ENCODE assay signal across 1 cellular context in the genomic region with DNA sequence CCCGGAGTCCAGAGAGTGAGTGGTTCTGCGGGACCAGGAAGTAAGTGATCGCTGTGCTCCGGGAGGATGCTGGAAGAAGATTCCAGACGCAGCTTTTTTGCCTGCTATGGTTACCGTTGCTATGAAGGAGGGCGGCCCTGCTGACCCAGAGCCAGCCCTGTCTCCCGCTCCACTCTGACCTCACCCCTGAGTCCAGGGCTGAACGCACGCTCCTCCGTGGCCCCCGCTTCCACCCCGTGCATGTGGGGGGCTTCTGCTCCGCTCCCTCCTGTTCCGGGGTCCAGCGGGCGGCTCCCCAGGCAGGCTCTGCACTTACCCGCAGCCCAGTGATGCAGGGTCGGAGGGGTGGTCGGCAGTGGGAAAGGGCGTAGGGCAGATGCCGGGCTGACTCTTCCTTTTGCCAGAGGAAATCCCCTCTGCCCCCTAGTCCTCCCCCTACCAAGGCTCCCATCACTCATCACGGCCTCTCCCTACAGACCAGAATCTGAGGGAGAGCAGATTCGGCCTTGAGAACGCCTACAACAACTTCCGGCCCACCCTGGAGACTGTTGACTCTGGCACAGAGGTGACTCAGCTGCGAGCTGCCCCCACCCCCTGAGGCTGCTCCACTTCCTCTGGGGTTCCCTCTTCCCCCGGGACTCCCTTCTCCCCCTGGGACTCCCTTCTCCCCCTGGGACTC.
TF ChIP-seq lines count a peak whose summit lies in the region.

No MANE protein-coding gene starts in this region.

TF ChIP-seq in HEK293, 187 proteins besides CTCF, POLR2A, EP300 and RAD21 (continued from another document and continues in another):
- TF ChIP-seq ZNF132 (tag by site-specific recombination; IDR thresholded peaks at IDR 0.05; ENCODE audit: borderline replicate concordance) (no peak), ZNF639 (tag by site-specific recombination; IDR thresholded peaks at IDR 0.05) (no peak), ZNF112 (tag by site-specific recombination; IDR thresholded peaks at IDR 0.05) (no peak), IKZF3 (tag by site-specific recombination; IDR thresholded peaks at IDR 0.05) (no peak), ZNF549 (tag by site-specific recombination; IDR thresholded peaks at IDR 0.05) (no peak), SALL2 (tag by site-specific recombination; IDR thresholded peaks at IDR 0.05; ENCODE audit: borderline replicate concordance) (no peak), SP7 (tag by site-specific recombination; IDR thresholded peaks at IDR 0.05) (no peak), ZFP3 (tag by site-specific recombination; IDR thresholded peaks at IDR 0.05; ENCODE audit: low read depth) (no peak), AEBP2 (tag by site-specific recombination; IDR thresholded peaks at IDR 0.05; ENCODE audit: borderline replicate concordance) (no peak), ZNF24 (tag by site-specific recombination; IDR thresholded peaks at IDR 0.05) (no peak), ZNF280D (tag by site-specific recombination; IDR thresholded peaks at IDR 0.05) (no peak), ZBTB7A (tag by site-specific recombination; IDR thresholded peaks at IDR 0.05; ENCODE audit: low read depth) (no peak), ZNF341 (tag by site-specific recombination; IDR thresholded peaks at IDR 0.05; ENCODE audit: low read depth) (no peak), ZNF157 (tag by site-specific recombination; IDR thresholded peaks at IDR 0.05) (no peak), ZSCAN18 (tag by site-specific recombination; IDR thresholded peaks at IDR 0.05) (no peak), ZNF621 (tag by site-specific recombination; IDR thresholded peaks at IDR 0.05) (no peak), TCF7L2 (IDR thresholded peaks at IDR 0.05; ENCODE audit: borderline replicate concordance, low read depth, low read length) (no peak), ZNF473 (tag by site-specific recombination; IDR thresholded peaks at IDR 0.05) (no peak), ZNF560 (tag by site-specific recombination; IDR thresholded peaks at IDR 0.05; ENCODE audit: borderline replicate concordance) (no peak), ZNF324 (tag by site-specific recombination; IDR thresholded peaks at IDR 0.05) (no peak), ZNF571 (tag by site-specific recombination; IDR thresholded peaks at IDR 0.05) (no peak), KLF10 (tag by site-specific recombination; IDR thresholded peaks at IDR 0.05) (no peak), ZBTB21 (tag by site-specific recombination; IDR thresholded peaks at IDR 0.05) (no peak), ZNF660 (tag by site-specific recombination; IDR thresholded peaks at IDR 0.05) (no peak), ZFP37 (tag by site-specific recombination; IDR thresholded peaks at IDR 0.05) (no peak), ZNF530 (tag by site-specific recombination; IDR thresholded peaks at IDR 0.05; ENCODE audit: low read depth) (no peak), ZNF133 (tag by site-specific recombination; IDR thresholded peaks at IDR 0.05) (no peak), ZNF302 (tag by site-specific recombination; IDR thresholded peaks at IDR 0.05; ENCODE audit: low read depth) (no peak), ZNF174 (tag by site-specific recombination; IDR thresholded peaks at IDR 0.05) (no peak), ZNF48 (tag by site-specific recombination; IDR thresholded peaks at IDR 0.05) (no peak), ZNF138 (tag by site-specific recombination; IDR thresholded peaks at IDR 0.05; ENCODE audit: borderline replicate concordance) (no peak), ZNF707 (tag by site-specific recombination; IDR thresholded peaks at IDR 0.05) (no peak), GLIS2 (tag by site-specific recombination; IDR thresholded peaks at IDR 0.05) (peak; percentile 65)
- TF ChIP-seq, protein P1, sequence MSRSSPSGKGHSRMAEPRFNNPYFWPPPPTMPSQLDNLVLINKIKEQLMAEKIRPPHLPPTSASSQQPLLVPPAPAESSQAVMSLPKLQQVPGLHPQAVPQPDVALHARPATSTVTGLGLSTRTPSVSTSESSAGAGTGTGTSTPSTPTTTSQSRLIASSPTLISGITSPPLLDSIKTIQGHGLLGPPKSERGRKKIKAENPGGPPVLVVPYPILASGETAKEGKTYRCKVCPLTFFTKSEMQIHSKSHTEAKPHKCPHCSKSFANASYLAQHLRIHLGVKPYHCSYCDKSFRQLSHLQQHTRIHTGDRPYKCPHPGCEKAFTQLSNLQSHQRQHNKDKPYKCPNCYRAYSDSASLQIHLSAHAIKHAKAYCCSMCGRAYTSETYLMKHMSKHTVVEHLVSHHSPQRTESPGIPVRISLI (tag by site-specific recombination; IDR thresholded peaks at IDR 0.05) = no peak
- TF ChIP-seq, protein P2, sequence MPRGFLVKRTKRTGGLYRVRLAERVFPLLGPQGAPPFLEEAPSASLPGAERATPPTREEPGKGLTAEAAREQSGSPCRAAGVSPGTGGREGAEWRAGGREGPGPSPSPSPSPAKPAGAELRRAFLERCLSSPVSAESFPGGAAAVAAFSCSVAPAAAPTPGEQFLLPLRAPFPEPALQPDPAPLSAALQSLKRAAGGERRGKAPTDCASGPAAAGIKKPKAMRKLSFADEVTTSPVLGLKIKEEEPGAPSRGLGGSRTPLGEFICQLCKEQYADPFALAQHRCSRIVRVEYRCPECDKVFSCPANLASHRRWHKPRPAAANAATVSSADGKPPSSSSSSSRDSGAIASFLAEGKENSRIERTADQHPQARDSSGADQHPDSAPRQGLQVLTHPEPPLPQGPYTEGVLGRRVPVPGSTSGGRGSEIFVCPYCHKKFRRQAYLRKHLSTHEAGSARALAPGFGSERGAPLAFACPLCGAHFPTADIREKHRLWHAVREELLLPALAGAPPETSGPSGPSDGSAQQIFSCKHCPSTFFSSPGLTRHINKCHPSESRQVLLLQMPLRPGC (tag by site-specific recombination; IDR thresholded peaks at IDR 0.05) = no peak
- TF ChIP-seq, protein P3, sequence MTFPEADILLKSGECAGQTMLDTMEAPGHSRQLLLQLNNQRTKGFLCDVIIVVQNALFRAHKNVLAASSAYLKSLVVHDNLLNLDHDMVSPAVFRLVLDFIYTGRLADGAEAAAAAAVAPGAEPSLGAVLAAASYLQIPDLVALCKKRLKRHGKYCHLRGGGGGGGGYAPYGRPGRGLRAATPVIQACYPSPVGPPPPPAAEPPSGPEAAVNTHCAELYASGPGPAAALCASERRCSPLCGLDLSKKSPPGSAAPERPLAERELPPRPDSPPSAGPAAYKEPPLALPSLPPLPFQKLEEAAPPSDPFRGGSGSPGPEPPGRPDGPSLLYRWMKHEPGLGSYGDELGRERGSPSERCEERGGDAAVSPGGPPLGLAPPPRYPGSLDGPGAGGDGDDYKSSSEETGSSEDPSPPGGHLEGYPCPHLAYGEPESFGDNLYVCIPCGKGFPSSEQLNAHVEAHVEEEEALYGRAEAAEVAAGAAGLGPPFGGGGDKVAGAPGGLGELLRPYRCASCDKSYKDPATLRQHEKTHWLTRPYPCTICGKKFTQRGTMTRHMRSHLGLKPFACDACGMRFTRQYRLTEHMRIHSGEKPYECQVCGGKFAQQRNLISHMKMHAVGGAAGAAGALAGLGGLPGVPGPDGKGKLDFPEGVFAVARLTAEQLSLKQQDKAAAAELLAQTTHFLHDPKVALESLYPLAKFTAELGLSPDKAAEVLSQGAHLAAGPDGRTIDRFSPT (tag by site-specific recombination; IDR thresholded peaks at IDR 0.05) = no peak
- TF ChIP-seq, protein P4, sequence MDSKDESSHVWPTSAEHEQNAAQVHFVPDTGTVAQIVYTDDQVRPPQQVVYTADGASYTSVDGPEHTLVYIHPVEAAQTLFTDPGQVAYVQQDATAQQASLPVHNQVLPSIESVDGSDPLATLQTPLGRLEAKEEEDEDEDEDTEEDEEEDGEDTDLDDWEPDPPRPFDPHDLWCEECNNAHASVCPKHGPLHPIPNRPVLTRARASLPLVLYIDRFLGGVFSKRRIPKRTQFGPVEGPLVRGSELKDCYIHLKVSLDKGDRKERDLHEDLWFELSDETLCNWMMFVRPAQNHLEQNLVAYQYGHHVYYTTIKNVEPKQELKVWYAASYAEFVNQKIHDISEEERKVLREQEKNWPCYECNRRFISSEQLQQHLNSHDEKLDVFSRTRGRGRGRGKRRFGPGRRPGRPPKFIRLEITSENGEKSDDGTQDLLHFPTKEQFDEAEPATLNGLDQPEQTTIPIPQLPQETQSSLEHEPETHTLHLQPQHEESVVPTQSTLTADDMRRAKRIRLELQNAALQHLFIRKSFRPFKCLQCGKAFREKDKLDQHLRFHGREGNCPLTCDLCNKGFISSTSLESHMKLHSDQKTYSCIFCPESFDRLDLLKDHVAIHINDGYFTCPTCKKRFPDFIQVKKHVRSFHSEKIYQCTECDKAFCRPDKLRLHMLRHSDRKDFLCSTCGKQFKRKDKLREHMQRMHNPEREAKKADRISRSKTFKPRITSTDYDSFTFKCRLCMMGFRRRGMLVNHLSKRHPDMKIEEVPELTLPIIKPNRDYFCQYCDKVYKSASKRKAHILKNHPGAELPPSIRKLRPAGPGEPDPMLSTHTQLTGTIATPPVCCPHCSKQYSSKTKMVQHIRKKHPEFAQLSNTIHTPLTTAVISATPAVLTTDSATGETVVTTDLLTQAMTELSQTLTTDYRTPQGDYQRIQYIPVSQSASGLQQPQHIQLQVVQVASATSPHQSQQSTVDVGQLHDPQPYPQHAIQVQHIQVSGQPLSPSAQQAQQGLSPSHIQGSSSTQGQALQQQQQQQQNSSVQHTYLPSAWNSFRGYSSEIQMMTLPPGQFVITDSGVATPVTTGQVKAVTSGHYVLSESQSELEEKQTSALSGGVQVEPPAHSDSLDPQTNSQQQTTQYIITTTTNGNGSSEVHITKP (tag by site-specific recombination; IDR thresholded peaks at IDR 0.05) = peak; percentile 51; the same call in 1 of the 2 replicates
- TF ChIP-seq, protein P5, sequence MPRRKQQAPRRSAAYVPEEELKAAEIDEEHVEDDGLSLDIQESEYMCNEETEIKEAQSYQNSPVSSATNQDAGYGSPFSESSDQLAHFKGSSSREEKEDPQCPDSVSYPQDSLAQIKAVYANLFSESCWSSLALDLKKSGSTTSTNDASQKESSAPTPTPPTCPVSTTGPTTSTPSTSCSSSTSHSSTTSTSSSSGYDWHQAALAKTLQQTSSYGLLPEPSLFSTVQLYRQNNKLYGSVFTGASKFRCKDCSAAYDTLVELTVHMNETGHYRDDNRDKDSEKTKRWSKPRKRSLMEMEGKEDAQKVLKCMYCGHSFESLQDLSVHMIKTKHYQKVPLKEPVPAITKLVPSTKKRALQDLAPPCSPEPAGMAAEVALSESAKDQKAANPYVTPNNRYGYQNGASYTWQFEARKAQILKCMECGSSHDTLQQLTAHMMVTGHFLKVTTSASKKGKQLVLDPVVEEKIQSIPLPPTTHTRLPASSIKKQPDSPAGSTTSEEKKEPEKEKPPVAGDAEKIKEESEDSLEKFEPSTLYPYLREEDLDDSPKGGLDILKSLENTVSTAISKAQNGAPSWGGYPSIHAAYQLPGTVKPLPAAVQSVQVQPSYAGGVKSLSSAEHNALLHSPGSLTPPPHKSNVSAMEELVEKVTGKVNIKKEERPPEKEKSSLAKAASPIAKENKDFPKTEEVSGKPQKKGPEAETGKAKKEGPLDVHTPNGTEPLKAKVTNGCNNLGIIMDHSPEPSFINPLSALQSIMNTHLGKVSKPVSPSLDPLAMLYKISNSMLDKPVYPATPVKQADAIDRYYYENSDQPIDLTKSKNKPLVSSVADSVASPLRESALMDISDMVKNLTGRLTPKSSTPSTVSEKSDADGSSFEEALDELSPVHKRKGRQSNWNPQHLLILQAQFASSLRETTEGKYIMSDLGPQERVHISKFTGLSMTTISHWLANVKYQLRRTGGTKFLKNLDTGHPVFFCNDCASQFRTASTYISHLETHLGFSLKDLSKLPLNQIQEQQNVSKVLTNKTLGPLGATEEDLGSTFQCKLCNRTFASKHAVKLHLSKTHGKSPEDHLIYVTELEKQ (tag by site-specific recombination; IDR thresholded peaks at IDR 0.05; ENCODE audit: borderline replicate concordance) = no peak
